In genomic region chr3:28406241-28406640, GRCh38 we compare ENCODE assay signal across 29 cellular contexts. TPM values are rescaled to one million over a fixed set of nuclear protein-coding genes. Genes with fewer than 3 reads are reported as not detected.
"Had no signal": no experiment of that assay in that cellular context is flagged by ENCODE, and none has a peak within 500 bp of the region (broad histone marks: within the 10 kb centered on the region; RNA-seq: fewer than 3 reads in every experiment).

No MANE protein-coding gene starts in this region.

- H3K9me3 ChIP-seq: gastrocnemius medialis had no signal

- DNase-seq: activated CD4-positive, alpha-beta memory T cell treated with anti-CD3 and anti-CD28 coated beads for 36 hours; activated CD4-positive, alpha-beta T cell treated with anti-CD3 and anti-CD28 coated beads for 36 hours; activated CD4-positive, alpha-beta T cell treated with anti-CD3 and anti-CD28 coated beads, Interleukin-2, amount 10 ng/mL, durations not matched to agents 24 days and 14 days; activated CD4-positive, CD25-positive, alpha-beta regulatory T cell; activated CD4-positive, CD25-positive, alpha-beta regulatory T cell treated with anti-CD3 and anti-CD28 coated beads, Interleukin-2, amount 50 U/mL, for 72 hours; activated CD8-positive, alpha-beta memory T cell treated with anti-CD3 and anti-CD28 coated beads, Interleukin-2, amount 10 ng/mL, durations not matched to agents 7 days and 5 days; activated CD8-positive, alpha-beta memory T cell treated with anti-CD3 and anti-CD28 coated beads, Interleukin-2, amount 50 U/mL, for 4 hours; activated CD8-positive, alpha-beta T cell treated with anti-CD3 and anti-CD28 coated beads, Interleukin-2, amount 10 ng/mL, durations not matched to agents 7 days and 5 days; activated gamma-delta T cell treated with Interleukin-2 at 50 U/mL for 16 hours; activated naive CD4-positive, alpha-beta T cell treated with anti-CD3 and anti-CD28 coated beads, Interleukin-2, amount 50 U/mL, for 16 hours; activated naive CD4-positive, alpha-beta T cell treated with Interleukin-2 at 50 U/mL for 16 hours; activated T-cell treated with anti-CD3 and anti-CD28 coated beads, Interleukin-2, amount 50 U/mL, for 24 hours; activated T-cell treated with anti-CD3 and anti-CD28 coated beads, Interleukin-2, amount 50 U/mL, for 72 hours; amniotic stem cell; anterior cingulate cortex; brain microvascular endothelial cell; caudate nucleus; cortex of kidney; dermis blood vessel endothelial cell; effector CD4-positive, alpha-beta T cell; effector memory CD8-positive, alpha-beta T cell; esophagus squamous epithelium; gastrocnemius medialis; glutamatergic neuron; heart left ventricle; T-helper 1 cell; T-helper 17 cell; T1000 had no signal

- H3K27me3 ChIP-seq: brain microvascular endothelial cell, esophagus squamous epithelium, gastrocnemius medialis, heart left ventricle had no signal

- H3K27ac ChIP-seq: brain microvascular endothelial cell, epithelial cell of prostate, esophagus squamous epithelium, gastrocnemius medialis, heart left ventricle had no signal

- H3K4me3 ChIP-seq: esophagus squamous epithelium, gastrocnemius medialis, heart left ventricle had no signal

- H3K4me1 ChIP-seq: esophagus squamous epithelium, gastrocnemius medialis, heart left ventricle had no signal

- ATAC-seq: activated CD4-positive, alpha-beta T cell treated with anti-CD3 and anti-CD28 coated beads for 36 hours; activated CD8-positive, alpha-beta memory T cell treated with anti-CD3 and anti-CD28 coated beads, Interleukin-2, amount 10 ng/mL, durations not matched to agents 7 days and 5 days; activated CD8-positive, alpha-beta T cell treated with anti-CD3 and anti-CD28 coated beads, Interleukin-2, amount 10 ng/mL, durations not matched to agents 7 days and 5 days; activated T-cell treated with anti-CD3 and anti-CD28 coated beads, Interleukin-2, amount 50 U/mL, for 72 hours; effector memory CD8-positive, alpha-beta T cell; gastrocnemius medialis; heart left ventricle; T-helper 17 cell had no signal

- H3K36me3 ChIP-seq: brain microvascular endothelial cell, esophagus squamous epithelium, gastrocnemius medialis, heart left ventricle had no signal

RNA-seq across cellular contexts. Expression of gene ZCWPW2, which starts 57.7 kb away (rescaled TPM):
- total RNA-seq: activated CD4-positive, alpha-beta T cell treated with anti-CD3 and anti-CD28 coated beads, Interleukin-2, amount 10 ng/mL, durations not matched to agents 24 days and 14 days; dermis blood vessel endothelial cell had no signal
